9 cellular contexts compared by ENCODE assay signal in the genomic region with DNA sequence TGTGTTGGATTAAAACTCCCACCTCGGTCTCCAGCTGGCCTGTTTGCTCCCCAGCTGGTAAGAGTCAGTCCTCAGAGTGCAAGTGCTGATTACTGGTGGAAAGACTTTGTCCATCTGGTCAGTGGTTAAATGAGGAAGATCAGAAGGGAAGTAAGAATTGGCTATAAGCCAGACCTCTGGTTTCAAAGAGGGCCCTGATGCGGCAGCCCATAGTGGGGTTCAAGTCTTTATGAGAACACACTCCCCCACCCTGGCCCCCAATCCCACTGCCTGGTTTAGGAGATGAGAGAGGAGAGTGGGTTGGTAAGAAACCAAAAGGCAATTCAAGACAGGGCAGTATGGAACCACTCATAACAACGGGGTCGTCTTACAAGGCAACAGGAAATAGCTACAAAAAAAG.
DNase-seq lines count a peak whose midpoint lies in the region; ATAC-seq lines count a peak whose summit lies in the region.
"Had no signal": no experiment of that assay in that cellular context is flagged by ENCODE, and none has a peak within 500 bp of the region (broad histone marks: within the 10 kb centered on the region; RNA-seq: fewer than 3 reads in every experiment).

No MANE protein-coding gene starts in this region.

- DNase-seq in dermis blood vessel endothelial cell (peak; percentile 48), substantia nigra (lab: John Stamatoyannopoulos, UW) (peak in 9 of 49 donors; percentile 8 to 50 (median 26)), cortex of kidney (lab: John Stamatoyannopoulos, UW) (no peak)
- DNase-seq in NK-92 treated with Interleukin-12 subunit alpha and Interleukin-12 subunit beta, amount 100 ng/mL, for 24 hours (lab: John Stamatoyannopoulos, UW) = no peak
- DNase-seq: activated naive CD4-positive, alpha-beta T cell treated with Interleukin-2 at 50 U/mL for 16 hours; stimulated activated CD4-positive, alpha-beta T cell treated with anti-CD3 and anti-CD28 coated beads, Interleukin-4, amount 100 ng/mL, for 24 hours had no signal

- peak overlapping the region; percentile 94 for H3K27ac ChIP-seq in substantia nigra (ENCODE audit: low read depth, low read length, poor library complexity, severe bottlenecking)

- ATAC-seq in GM19397 (IDR thresholded peaks at IDR 0.05; ENCODE audit: unreplicated experiment) (peak; percentile 59), HG03280 (IDR thresholded peaks at IDR 0.05; ENCODE audit: unreplicated experiment) (peak; percentile 54), GM21825 (IDR thresholded peaks at IDR 0.05; ENCODE audit: unreplicated experiment) (no peak)
